8 cellular contexts compared by ENCODE assay signal in the genomic region with DNA sequence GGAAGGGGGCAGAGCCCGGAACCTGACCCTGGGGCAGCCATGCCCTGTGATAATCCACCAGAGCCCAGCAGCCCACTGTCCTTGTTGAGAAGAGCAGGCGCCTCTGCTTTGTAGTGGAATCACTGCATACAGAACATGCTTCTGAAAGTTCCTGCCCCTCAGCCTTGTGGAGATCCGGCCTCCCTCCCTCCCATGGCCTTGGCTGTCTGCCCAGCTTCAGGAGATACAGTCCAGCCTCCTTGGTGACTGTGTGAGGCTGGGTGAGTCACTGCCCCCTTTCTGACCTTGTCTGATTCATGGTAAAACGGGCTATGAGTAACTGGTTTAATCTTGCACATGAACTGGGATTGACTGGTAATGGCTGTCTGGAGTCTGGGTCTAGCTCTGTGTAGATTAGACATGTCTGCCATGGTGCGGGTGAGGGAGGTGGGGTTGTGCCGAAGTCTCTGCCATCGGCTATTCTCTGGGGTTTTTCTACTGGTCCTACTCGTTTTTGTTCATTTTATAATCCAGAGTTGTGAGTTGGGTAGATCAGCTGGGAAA.
A peak's percentile ranks its signal among the peaks of the same experiment; 100 is the strongest.
DNase-seq lines count a peak whose midpoint lies in the region; ATAC-seq and TF ChIP-seq lines count a peak whose summit lies in the region.
"Not testable (repeated sequence)": the region's sequence is repeated elsewhere in the genome, so short reads cannot be mapped to it uniquely, and the experiment has no call there.

No MANE protein-coding gene starts in this region.

- not testable (repeated sequence) for H3K9me3 ChIP-seq in CD8-positive, alpha-beta T cell (ENCODE audit: low read length); psoas muscle

- not testable (repeated sequence) for H3K4me3 Mint-ChIP-seq in CD8-positive, alpha-beta T cell; activated CD4-positive, alpha-beta memory T cell treated with anti-CD3 and anti-CD28 coated beads for 36 hours

- H3K27me3 ChIP-seq in CD8-positive, alpha-beta T cell (ENCODE audit: insufficient read depth, low read length) = not testable (repeated sequence)
- H3K27me3 ChIP-seq in psoas muscle (ENCODE audit: insufficient read depth in 3 of 3, low read length in 2 of 3) = peaks cover 0 to 12% (median 0%) of the 10 kb centered on the region in 3 donors

- H3K36me3 Mint-ChIP-seq in CD8-positive, alpha-beta T cell; activated CD4-positive, alpha-beta memory T cell treated with anti-CD3 and anti-CD28 coated beads for 36 hours: not testable (repeated sequence)

- not testable (repeated sequence) for TF ChIP-seq CTCF in CD8-positive, alpha-beta T cell (IDR thresholded peaks at IDR 0.05); coronary artery (IDR thresholded peaks at IDR 0.05); psoas muscle (IDR thresholded peaks at IDR 0.05)

- intact Hi-C loops in CD8-positive, alpha-beta T cell (cut with DNase I, micrococcal nuclease); activated CD4-positive, alpha-beta memory T cell treated with anti-CD3 and anti-CD28 coated beads for 36 hours (cut with micrococcal nuclease); psoas muscle (cut with DNase I): not testable (repeated sequence)

- peaks cover 19% of the 10 kb centered on the region for H3K27me3 Mint-ChIP-seq in CD8-positive, alpha-beta T cell (ENCODE audit: low read depth)
- H3K27me3 Mint-ChIP-seq in activated CD4-positive, alpha-beta memory T cell treated with anti-CD3 and anti-CD28 coated beads for 36 hours = peaks cover 13% of the 10 kb centered on the region

- 31 to 36% (median 34%) methylated on average over 5 to 6 of the region's 8 CpGs for WGBS in psoas muscle, 3 donors

- POLR2A ChIA-PET in CD8-positive, alpha-beta T cell (lab: Charles Lee); activated CD4-positive, alpha-beta memory T cell treated with anti-CD3 and anti-CD28 coated beads for 36 hours (lab: Charles Lee): not testable (repeated sequence)

- H3K9me3 Mint-ChIP-seq in CD8-positive, alpha-beta T cell; activated CD4-positive, alpha-beta memory T cell treated with anti-CD3 and anti-CD28 coated beads for 36 hours: not testable (repeated sequence)

- DNase-seq in CD8-positive, alpha-beta T cell = peak in 1 of 7 experiments; percentile 12
- DNase-seq in OCI-M1 (lab: John Stamatoyannopoulos, UW) = peak; percentile 94
- peak; percentile 75 for DNase-seq in activated CD4-positive, alpha-beta memory T cell treated with anti-CD3 and anti-CD28 coated beads for 36 hours
- DNase-seq in coronary artery (ENCODE audit: low spot score) = peak; percentile 96
- peak; percentile 99 for DNase-seq in iris pigment epithelial cell (ENCODE audit: low read depth)
- DNase-seq in psoas muscle = peak; percentile 92 to 94
- peak; percentile 98 for DNase-seq in stromal cell of bone marrow (ENCODE audit: low read depth)

- H3K27ac Mint-ChIP-seq in CD8-positive, alpha-beta T cell; activated CD4-positive, alpha-beta memory T cell treated with anti-CD3 and anti-CD28 coated beads for 36 hours: not testable (repeated sequence)

- H3K36me3 ChIP-seq in CD8-positive, alpha-beta T cell (ENCODE audit: insufficient read depth, low read length); psoas muscle (ENCODE audit: insufficient read depth in 1 of 2, low read depth in 1 of 2): not testable (repeated sequence)

- peak; percentile 23 for ATAC-seq in CD8-positive, alpha-beta T cell
- ATAC-seq in HG03175 (IDR thresholded peaks at IDR 0.05; ENCODE audit: unreplicated experiment) (peak; percentile 46), psoas muscle (peak; percentile 85 to 89 (median 86))

- not testable (repeated sequence) for H3K27ac ChIP-seq in CD8-positive, alpha-beta T cell (ENCODE audit: low read depth, low read length); psoas muscle
- H3K27ac ChIP-seq in coronary artery = peak overlapping the region; percentile 57 to 86

- CTCF ChIA-PET in CD8-positive, alpha-beta T cell (lab: Charles Lee); activated CD4-positive, alpha-beta memory T cell treated with anti-CD3 and anti-CD28 coated beads for 36 hours (lab: Charles Lee): not testable (repeated sequence)

- not testable (repeated sequence) for H3K4me1 Mint-ChIP-seq in CD8-positive, alpha-beta T cell (ENCODE audit: low read depth); activated CD4-positive, alpha-beta memory T cell treated with anti-CD3 and anti-CD28 coated beads for 36 hours (ENCODE audit: low read depth)

- not testable (repeated sequence) for H3K4me1 ChIP-seq in CD8-positive, alpha-beta T cell (ENCODE audit: insufficient read depth, low read length); psoas muscle

- not testable (repeated sequence) for H3K4me3 ChIP-seq in CD8-positive, alpha-beta T cell (ENCODE audit: low read depth, low read length); coronary artery; psoas muscle

Comparison
In these comparisons a context has a peak if more than half of its experiments do, and no peak if none do; other contexts are left out.
1. ATAC-seq: peak in every context shown above with its lines; median percentile 86 in psoas muscle; 46 in HG03175; 23 in CD8-positive, alpha-beta T cell.